In the genomic region with DNA sequence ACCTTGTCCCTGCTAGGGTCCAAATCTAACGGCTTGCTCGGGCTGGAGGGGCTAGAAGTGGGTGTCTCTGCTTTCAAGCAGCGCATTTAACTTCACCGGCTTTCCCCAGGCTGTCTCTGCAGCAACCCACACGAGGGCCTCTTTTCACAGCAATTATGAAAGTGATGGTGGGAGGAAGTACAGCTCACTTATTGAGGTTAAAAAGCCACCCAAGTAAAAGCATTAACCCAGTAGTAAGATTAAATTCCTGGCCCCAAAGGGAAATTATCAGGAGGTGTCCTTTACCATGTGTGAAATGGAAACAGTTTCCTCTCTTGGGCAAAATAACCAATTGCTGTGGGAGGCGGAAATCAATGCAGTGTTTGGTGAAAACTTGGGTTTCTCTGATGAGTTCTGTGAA, we compare ENCODE assay signal across 9 cellular contexts. TPM values are rescaled to one million over a fixed set of nuclear protein-coding genes. Genes with fewer than 3 reads are reported as not detected.
DNase-seq lines count a peak whose midpoint lies in the region; ATAC-seq, FAIRE-seq and TF ChIP-seq lines count a peak whose summit lies in the region.
"Had no signal": no experiment of that assay in that cellular context is flagged by ENCODE, and none has a peak within 500 bp of the region (broad histone marks: within the 10 kb centered on the region; RNA-seq: fewer than 3 reads in every experiment).

No MANE protein-coding gene starts in this region.

- H4K20me1 ChIP-seq in BLaER1 treated with 17β-estradiol and CSF1 and Interleukin-3, amounts not matched to agents 10 nM and 100 nM = no peaks in the 10 kb centered on the region
- H4K20me1 ChIP-seq in OCI-LY7 (ENCODE audit: insufficient read depth, low read length) (no peaks in the 10 kb centered on the region), endothelial cell of umbilical vein (replicated peaks; ENCODE audit: control insufficient read depth, extremely low read depth, insufficient read depth, low read length) (no peaks in the 10 kb centered on the region)

- H3K4me1 ChIP-seq in BLaER1 treated with 17β-estradiol and CSF1 and Interleukin-3, amounts not matched to agents 10 nM and 100 nM = peaks cover 6 to 32% (median 13%) of the 10 kb centered on the region in 10 experiments; a peak in 18 of 20 replicates
- H3K4me1 ChIP-seq in OCI-LY7 (ENCODE audit: insufficient read depth, low read length, poor library complexity, severe bottlenecking) (no peaks in the 10 kb centered on the region), endothelial cell of umbilical vein (ENCODE audit: control insufficient read depth, extremely low read depth, insufficient read depth, low read length) (no peaks in the 10 kb centered on the region)

- H3K9me2 ChIP-seq in OCI-LY7 (ENCODE audit: insufficient read depth, low read length) = no peaks in the 10 kb centered on the region

- H3K9me3 ChIP-seq in BLaER1 treated with 17β-estradiol and CSF1 and Interleukin-3, amounts not matched to agents 10 nM and 100 nM (replicated peaks in 1 of 11) = no peaks in the 10 kb centered on the region
- no peaks in the 10 kb centered on the region for H3K9me3 ChIP-seq in OCI-LY7 (ENCODE audit: low read length)
- H3K9me3 ChIP-seq in endothelial cell of umbilical vein (replicated peaks; ENCODE audit: control insufficient read depth, insufficient read depth, low read length) = no peaks in the 10 kb centered on the region

- DNase-seq in OCI-LY7 (ENCODE audit: low spot score) (no peak), endothelial cell of umbilical vein (ENCODE audit: low read depth, low spot score) (no peak), HT-29 (ENCODE audit: low spot score) (no peak), NCI-H146 (lab: John Stamatoyannopoulos, UW) (no peak)

- ATAC-seq in GM21390 (IDR thresholded peaks at IDR 0.05; ENCODE audit: unreplicated experiment) (peak; percentile 74), GM21717 (IDR thresholded peaks at IDR 0.05; ENCODE audit: unreplicated experiment) (no peak), HG03469 (IDR thresholded peaks at IDR 0.05; ENCODE audit: unreplicated experiment) (no peak)

- H3K4me2 ChIP-seq in BLaER1 treated with 17β-estradiol and CSF1 and Interleukin-3, amounts not matched to agents 10 nM and 100 nM = peak overlapping the region; percentile 2 to 74 (median 39); a peak in 18 of 22 replicates
- no peak overlapping the region for H3K4me2 ChIP-seq in OCI-LY7 (ENCODE audit: low read length)
- no peak overlapping the region for H3K4me2 ChIP-seq in endothelial cell of umbilical vein (ENCODE audit: insufficient read depth, low read length)

- dilution Hi-C loops in endothelial cell of umbilical vein (cut with MboI; ENCODE audit: extremely low pct_ligation_motif_present, low sequenced_read_pairs) = no loop called here

- no peak for FAIRE-seq in endothelial cell of umbilical vein (lab: Jason Lieb, UNC)

- H3K4me3 ChIP-seq in BLaER1 treated with 17β-estradiol and CSF1 and Interleukin-3, amounts not matched to agents 10 nM and 100 nM = no peak overlapping the region
- no peak overlapping the region for H3K4me3 ChIP-seq in OCI-LY7 (ENCODE audit: low read depth, low read length, poor library complexity, severe bottlenecking)
- H3K4me3 ChIP-seq in endothelial cell of umbilical vein (replicated peaks in 1 of 3; ENCODE audit: insufficient read depth in 1 of 3, low read depth in 1 of 3, low read length in 3 of 3) = no peak overlapping the region

- no peaks in the 10 kb centered on the region for H3K9me1 ChIP-seq in endothelial cell of umbilical vein (replicated peaks; ENCODE audit: control insufficient read depth, extremely low read depth, insufficient read depth, low read length)

- no peak overlapping the region for H3K27ac ChIP-seq in BLaER1 treated with 17β-estradiol and CSF1 and Interleukin-3, amounts not matched to agents 10 nM and 100 nM
- H3K27ac ChIP-seq in OCI-LY7 (ENCODE audit: low read depth, low read length, poor library complexity, severe bottlenecking) = no peak overlapping the region
- no peak overlapping the region for H3K27ac ChIP-seq in endothelial cell of umbilical vein (ENCODE audit: insufficient read depth, low read depth, low read length)
- H3K27ac ChIP-seq: C4-2B had no signal

- intact Hi-C loops in OCI-LY7 (cut with micrococcal nuclease; ENCODE audit: unreplicated experiment) = no loop called here
- intact Hi-C loops in endothelial cell of umbilical vein (cut with micrococcal nuclease) = no loop called here

- POLR2A ChIA-PET in OCI-LY7 (lab: Charles Lee) = interaction anchor here (1.1 to 1.3 kb wide), 2 partner anchors 9 to 14 kb away, joined by 3 to 4 read pairs; no protein-coding TSS in a partner anchor
- POLR2A ChIA-PET in endothelial cell of umbilical vein (lab: Charles Lee) = no interaction called here

- H2AFZ ChIP-seq in OCI-LY7 (ENCODE audit: low read length) (0 out of 2 replicates have a peak overlapping the region, but pooled peaks have one; percentile 5), endothelial cell of umbilical vein (ENCODE audit: low read depth, low read length) (peak overlapping the region; percentile 37)

- no peak for TF ChIP-seq POLR2A in endothelial cell of umbilical vein (IDR thresholded peaks at IDR 0.05; ENCODE audit: low read depth, low read length)

- no peaks in the 10 kb centered on the region for H3K36me3 ChIP-seq in BLaER1 treated with 17β-estradiol and CSF1 and Interleukin-3, amounts not matched to agents 10 nM and 100 nM
- H3K36me3 ChIP-seq in OCI-LY7 (ENCODE audit: insufficient read depth, low read length) = no peaks in the 10 kb centered on the region
- no peaks in the 10 kb centered on the region for H3K36me3 ChIP-seq in endothelial cell of umbilical vein (ENCODE audit: control insufficient read depth in 2 of 2, extremely low read depth in 1 of 2, insufficient read depth in 2 of 2, low read length in 2 of 2)

- H3K9ac ChIP-seq in BLaER1 treated with 17β-estradiol and CSF1 and Interleukin-3, amounts not matched to agents 10 nM and 100 nM = 0 out of 22 replicates have a peak overlapping the region, but pooled peaks of 1 of the 11 experiments have one; percentile 18
- no peak overlapping the region for H3K9ac ChIP-seq in endothelial cell of umbilical vein (replicated peaks; ENCODE audit: extremely low read depth, insufficient read depth, low read length)

- H3K27me3 ChIP-seq in BLaER1 treated with 17β-estradiol and CSF1 and Interleukin-3, amounts not matched to agents 10 nM and 100 nM = no peaks in the 10 kb centered on the region
- H3K27me3 ChIP-seq in endothelial cell of umbilical vein (ENCODE audit: control insufficient read depth in 2 of 2, insufficient read depth in 2 of 2, low read length in 2 of 2) = no peaks in the 10 kb centered on the region

- TF ChIP-seq CTCF in OCI-LY7 (conservative IDR thresholded peaks at IDR 0.05; ENCODE audit: low read length) = no peak
- no peak for TF ChIP-seq CTCF in endothelial cell of umbilical vein (IDR thresholded peaks at IDR 0.05; ENCODE audit: extremely low read depth in 1 of 2, insufficient read depth in 1 of 2, low read depth in 1 of 2, low read length in 2 of 2)

- H3K79me2 ChIP-seq in OCI-LY7 (ENCODE audit: insufficient read depth, low read depth, low read length) (no peaks in the 10 kb centered on the region), endothelial cell of umbilical vein (ENCODE audit: control insufficient read depth, insufficient read depth, low read length) (no peaks in the 10 kb centered on the region)

- CTCF ChIA-PET in OCI-LY7 (lab: Charles Lee; ENCODE audit: unreplicated experiment) (interaction anchor here (0.9 to 1.1 kb wide), 3 partner anchors 13 to 18 kb away, joined by 3 read pairs; no protein-coding TSS in a partner anchor), endothelial cell of umbilical vein (lab: Charles Lee) (interaction anchor here (1.2 to 3.1 kb wide), 5 partner anchors 10 to 175 kb away, joined by 3 to 13 read pairs (median 5); no protein-coding TSS in a partner anchor)

- no TSS peak for BruUV-seq in OCI-LY7 (replicated peaks; lab: Mats Ljungman, UMichigan)
- no TSS peak for BruUV-seq in endothelial cell of umbilical vein (replicated peaks; lab: Mats Ljungman, UMichigan)

RNA-seq across cellular contexts. Expression of a gene that starts 41.1 kb away (rescaled TPM):
- 65.0 and 72.8 TPM in 2 replicates for total RNA-seq in OCI-LY7 (2014; rRNA removed; shearing (Covaris generic))
- total RNA-seq in OCI-LY7 (2022) = 40.0 and 44.4 TPM in 2 replicates
- 56.5 and 60.7 TPM in 2 replicates for total RNA-seq in endothelial cell of umbilical vein
- polyA plus RNA-seq in endothelial cell of umbilical vein = 25.7 and 28.9 TPM in 2 replicates
- polyA plus RNA-seq in endothelial cell of umbilical vein (2011; cell fraction: cytosol; rRNA removed) = 37.4 and 38.4 TPM in 2 replicates
- polyA plus RNA-seq in endothelial cell of umbilical vein (2011; cell fraction: nucleus; rRNA removed) = 19.0 and 25.1 TPM in 2 replicates
- 41.9 and 52.3 TPM in 2 replicates for polyA plus RNA-seq in endothelial cell of umbilical vein (2012)
- 29.1 and 34.3 TPM in 2 replicates for polyA minus RNA-seq in endothelial cell of umbilical vein
- polyA minus RNA-seq in endothelial cell of umbilical vein (2011; cell fraction: cytosol; rRNA and poly(A)+ RNA removed) = 22.3 TPM
- 10.8 and 13.3 TPM in 2 replicates for polyA minus RNA-seq in endothelial cell of umbilical vein (2011; cell fraction: nucleus; rRNA and poly(A)+ RNA removed)
- total RNA-seq in HT-29 (2014; rRNA removed; shearing (Covaris generic)) = 129 and 136 TPM in 2 replicates

RNA-seq across cellular contexts. Expression of a gene that starts 45.5 kb away (rescaled TPM):
- total RNA-seq in OCI-LY7 (2014; rRNA removed; shearing (Covaris generic)) = 0.49 and 1.2 TPM in 2 replicates
- total RNA-seq in OCI-LY7 (2022) (1.3 and 1.6 TPM in 2 replicates), endothelial cell of umbilical vein (2.6 and 3.9 TPM in 2 replicates)
- polyA plus RNA-seq in endothelial cell of umbilical vein = 0.89 and 0.98 TPM in 2 replicates
- 0.81 and 1.1 TPM in 2 replicates for polyA plus RNA-seq in endothelial cell of umbilical vein (2011; cell fraction: cytosol; rRNA removed)
- polyA plus RNA-seq in endothelial cell of umbilical vein (2011; cell fraction: nucleus; rRNA removed) = 1.4 and 1.5 TPM in 2 replicates
- 1.0 and 1.6 TPM in 2 replicates for polyA plus RNA-seq in endothelial cell of umbilical vein (2012)
- 0.51 and 1.8 TPM in 2 replicates for polyA minus RNA-seq in endothelial cell of umbilical vein
- polyA minus RNA-seq in endothelial cell of umbilical vein (2011; cell fraction: cytosol; rRNA and poly(A)+ RNA removed) = 1.7 TPM
- 0.96 and 1.3 TPM in 2 replicates for polyA minus RNA-seq in endothelial cell of umbilical vein (2011; cell fraction: nucleus; rRNA and poly(A)+ RNA removed)
- 1.2 and 2.5 TPM in 2 replicates for total RNA-seq in HT-29 (2014; rRNA removed; shearing (Covaris generic))

RNA-seq across cellular contexts. Expression of a gene that starts 57.2 kb away (rescaled TPM):
- total RNA-seq in OCI-LY7 (2014; rRNA removed; shearing (Covaris generic)) = 0.57 and 0.88 TPM in 2 replicates
- total RNA-seq in OCI-LY7 (2022) (0.77 and 1.3 TPM in 2 replicates), endothelial cell of umbilical vein (not detected in 2 replicates)
- 0.04 and 0.05 TPM in 2 replicates for polyA plus RNA-seq in endothelial cell of umbilical vein
- 0.03 and 0.04 TPM in 2 replicates for polyA plus RNA-seq in endothelial cell of umbilical vein (2011; cell fraction: cytosol; rRNA removed)
- 0.16 and 0.31 TPM in 2 replicates for polyA plus RNA-seq in endothelial cell of umbilical vein (2011; cell fraction: nucleus; rRNA removed)
- 1.5 TPM in 1 of 2 replicates, not detected in the other for polyA plus RNA-seq in endothelial cell of umbilical vein (2012)
- not detected in 2 replicates for polyA minus RNA-seq in endothelial cell of umbilical vein
- polyA minus RNA-seq in endothelial cell of umbilical vein (2011; cell fraction: cytosol; rRNA and poly(A)+ RNA removed) = not detected
- 0.19 TPM in 1 of 2 replicates, not detected in the other for polyA minus RNA-seq in endothelial cell of umbilical vein (2011; cell fraction: nucleus; rRNA and poly(A)+ RNA removed)
- total RNA-seq in HT-29 (2014; rRNA removed; shearing (Covaris generic)) = 0.03 and 0.28 TPM in 2 replicates

Comparison
In these comparisons a context has a peak if more than half of its experiments do, and no peak if none do; other contexts are left out.
1. H3K4me2 ChIP-seq: peak in BLaER1 treated with 17β-estradiol and CSF1 and Interleukin-3, amounts not matched to agents 10 nM and 100 nM (11 of 11); none in OCI-LY7 (single experiment) and endothelial cell of umbilical vein (single experiment).